In genomic region chr19:1383311-1384084, GRCh38 we compare ENCODE assay signal across 8 cellular contexts. TPM values are rescaled to one million over a fixed set of nuclear protein-coding genes. Genes with fewer than 3 reads are reported as not detected.
DNase-seq lines count a peak whose midpoint lies in the region; ATAC-seq, FAIRE-seq and TF ChIP-seq lines count a peak whose summit lies in the region.

TSS of gene NDUFS7 (plus strand) at chr19:1383907. CDS start at chr19:1383927, 20 bp downstream.

- intact Hi-C loops in kidney (cut with DNase I) = no loop called here

- H3K4me1 ChIP-seq in kidney (ENCODE audit: control insufficient read depth in 1 of 2, insufficient read depth in 1 of 2, low read depth in 1 of 2, low read length in 2 of 2) = peaks cover 0 to 8% of the 10 kb centered on the region in 2 donors

- H3K9me3 ChIP-seq in kidney (ENCODE audit: control insufficient read depth in 1 of 2, low read length in 2 of 2) = no peaks in the 10 kb centered on the region

- DNase-seq in Ammon's horn (ENCODE audit: low spot score) (peak; percentile 93), NCI-H460 (ENCODE audit: extremely low read depth, low read depth) (peak; percentile 75), cerebellar cortex (ENCODE audit: low spot score) (peak; percentile 88), kidney (peak; percentile 97)
- peak; percentile 92 for DNase-seq in stimulated activated CD4-positive, alpha-beta T cell treated with anti-CD3 and anti-CD28 coated beads, Interleukin-15, amount 100 ng/mL, for 24 hours

- H3K27ac ChIP-seq in kidney (ENCODE audit: low read depth in 2 of 2, low read length in 2 of 2) = peak within 1 kb of the TSS; percentile 80 to 92

- no peaks in the 10 kb centered on the region for H3K36me3 ChIP-seq in kidney (ENCODE audit: control insufficient read depth in 1 of 2, insufficient read depth in 2 of 2, low read length in 2 of 2)

- peak; percentile 88 for TF ChIP-seq POLR2A in GM19099 (IDR thresholded peaks at IDR 0.05; ENCODE audit: extremely low read depth, insufficient read length, low read depth)

- peak within 1 kb of the TSS; percentile 83 to 90 for H3K4me3 ChIP-seq in kidney (ENCODE audit: low read length in 2 of 2)

- peak within 1 kb of the TSS; percentile 89 to 99 for H3K9ac ChIP-seq in kidney (ENCODE audit: low read length in 2 of 2)

- peak; percentile 9 for TF ChIP-seq CTCF in kidney (IDR thresholded peaks at IDR 0.05; ENCODE audit: borderline replicate concordance, extremely low read depth, insufficient read depth)

- FAIRE-seq in kidney (lab: Jason Lieb, UNC) = no peak

- ATAC-seq in HG03378 (IDR thresholded peaks at IDR 0.05; ENCODE audit: unreplicated experiment) = peak; percentile 50
- peak; percentile 81 to 84 for ATAC-seq in activated CD4-positive, CD25-positive, alpha-beta regulatory T cell treated with anti-CD3 and anti-CD28 coated beads, Interleukin-2, amount 50 U/mL, for 24 hours

RNA-seq across cellular contexts. Expression of gene NDUFS7, which starts in this region (rescaled TPM):
- 52.3 and 78.2 TPM in 2 replicates for total RNA-seq in NCI-H460 (2014; rRNA removed; shearing (Covaris generic))
- polyA plus RNA-seq in NCI-H460 (2014; cell fraction: nucleus; rRNA removed) = 179 and 242 TPM in 2 replicates
- total RNA-seq in kidney = 85.5 TPM
- polyA plus RNA-seq in kidney (ENCODE audit: insufficient read depth, low read depth, low replicate concordance) = 265 TPM

Comparison
In these comparisons a context has a peak if more than half of its experiments do, and no peak if none do; other contexts are left out.
1. Peak in every context shown above with its lines: DNase-seq, ATAC-seq, H3K4me3 ChIP-seq and H3K27ac ChIP-seq.